In genomic region chr7:95549818-95550529, GRCh38 we compare ENCODE assay signal across 9 cellular contexts. TPM values are rescaled to one million over a fixed set of nuclear protein-coding genes. Genes with fewer than 3 reads are reported as not detected.
DNase-seq lines count a peak whose midpoint lies in the region; ATAC-seq and TF ChIP-seq lines count a peak whose summit lies in the region.
"Had no signal": no experiment of that assay in that cellular context is flagged by ENCODE, and none has a peak within 500 bp of the region (broad histone marks: within the 10 kb centered on the region; RNA-seq: fewer than 3 reads in every experiment).

No MANE protein-coding gene starts in this region.

- H3K27me3 Mint-ChIP-seq in activated T-cell treated with anti-CD3 and anti-CD28 coated beads, Interleukin-2, amount 50 U/mL, for 4 hours (ENCODE audit: low read depth), result no peaks in the 10 kb centered on the region
- H3K27me3 Mint-ChIP-seq in natural killer cell (ENCODE audit: low read depth in 2 of 2), result peaks cover 3 to 10% of the 10 kb centered on the region in 2 donors

- no peaks in the 10 kb centered on the region for H3K9me2 ChIP-seq in Karpas-422 (replicated peaks; ENCODE audit: insufficient read depth, low read length)

- TF ChIP-seq POLR2A in esophagus squamous epithelium (IDR thresholded peaks at IDR 0.05), result peak in 2 of 4 donors; percentile 59 to 73

- no peak overlapping the region for H3K4me2 ChIP-seq in Karpas-422 (ENCODE audit: low read depth, low read length, poor library complexity, severe bottlenecking)

- H3K9me3 ChIP-seq in esophagus squamous epithelium, result no peaks in the 10 kb centered on the region
- H3K9me3 ChIP-seq in muscle layer of duodenum (ENCODE audit: control insufficient read depth in 1 of 2, low read length in 2 of 2), result no peaks in the 10 kb centered on the region
- no peaks in the 10 kb centered on the region for H3K9me3 ChIP-seq in Karpas-422 (ENCODE audit: low read length)

- no peaks in the 10 kb centered on the region for H3K9me3 Mint-ChIP-seq in activated T-cell treated with anti-CD3 and anti-CD28 coated beads, Interleukin-2, amount 50 U/mL, for 4 hours
- no peaks in the 10 kb centered on the region for H3K9me3 Mint-ChIP-seq in natural killer cell

- H3K27ac Mint-ChIP-seq in natural killer cell, result no peak overlapping the region

- WGBS in esophagus squamous epithelium, 2 donors, result 11 to 15% methylated on average over 5 of the region's 6 CpGs

- peak overlapping the region; percentile 83 to 95 (median 91) for H3K27ac ChIP-seq in esophagus squamous epithelium
- peak overlapping the region; percentile 84 for H3K27ac ChIP-seq in muscle layer of duodenum (ENCODE audit: low read length)
- no peak overlapping the region for H3K27ac ChIP-seq in Karpas-422 (ENCODE audit: low read length)

- no peaks in the 10 kb centered on the region for H3K27me3 ChIP-seq in esophagus squamous epithelium
- no peaks in the 10 kb centered on the region for H3K27me3 ChIP-seq in muscle layer of duodenum (ENCODE audit: low read depth, low read length)
- no peaks in the 10 kb centered on the region for H3K27me3 ChIP-seq in Karpas-422 (ENCODE audit: low read length)

- no peaks in the 10 kb centered on the region for H3K79me2 ChIP-seq in Karpas-422 (ENCODE audit: low read length)

- DNase-seq in GM13976 (ENCODE audit: low spot score) (peak; percentile 13), OCI-M1 (lab: John Stamatoyannopoulos, UW) (peak; percentile 77), esophagus squamous epithelium (lab: John Stamatoyannopoulos, UW) (peak; percentile 31), natural killer cell (no peak), Karpas-422 (no peak)
- DNase-seq in activated T-cell treated with anti-CD3 and anti-CD28 coated beads, Interleukin-2, amount 50 U/mL, for 4 hours, result no peak

- H4K20me1 ChIP-seq in Karpas-422 (ENCODE audit: insufficient read depth, low read depth, low read length), result no peaks in the 10 kb centered on the region

- H3K4me3 Mint-ChIP-seq in activated T-cell treated with anti-CD3 and anti-CD28 coated beads, Interleukin-2, amount 50 U/mL, for 4 hours, result no peak overlapping the region
- H3K4me3 Mint-ChIP-seq in natural killer cell, result no peak overlapping the region
- H3K4me3 Mint-ChIP-seq: neural crest cell had no signal

- no peak for ATAC-seq in activated T-cell treated with anti-CD3 and anti-CD28 coated beads, Interleukin-2, amount 50 U/mL, for 4 hours
- ATAC-seq in natural killer cell (no peak), GM18498 (IDR thresholded peaks at IDR 0.05; ENCODE audit: unreplicated experiment) (no peak)

- H3K36me3 ChIP-seq in esophagus squamous epithelium, result no peaks in the 10 kb centered on the region
- no peaks in the 10 kb centered on the region for H3K36me3 ChIP-seq in muscle layer of duodenum (ENCODE audit: control insufficient read depth in 1 of 2, insufficient read depth in 2 of 2, low read length in 2 of 2)
- no peaks in the 10 kb centered on the region for H3K36me3 ChIP-seq in Karpas-422 (ENCODE audit: insufficient read depth, low read length)

- in situ Hi-C loops in GM13976 (cut with MboI; ENCODE audit: low sequenced_read_pairs, unreplicated experiment), result no loop called here

- no peak for TF ChIP-seq CTCF in GM13976 (IDR thresholded peaks at IDR 0.05; ENCODE audit: borderline replicate concordance, control extremely low read depth, extremely low read depth, insufficient read depth, missing control alignments)
- no peak for TF ChIP-seq CTCF in esophagus squamous epithelium (IDR thresholded peaks at IDR 0.05)
- TF ChIP-seq CTCF in natural killer cell (IDR thresholded peaks at IDR 0.05), result no peak

- H3K4me1 ChIP-seq in esophagus squamous epithelium, result peaks cover 21 to 65% (median 59%) of the 10 kb centered on the region in 3 donors
- peaks cover 26 to 43% of the 10 kb centered on the region in 2 donors for H3K4me1 ChIP-seq in muscle layer of duodenum (ENCODE audit: control insufficient read depth in 1 of 2, insufficient read depth in 2 of 2, low read length in 2 of 2)
- no peaks in the 10 kb centered on the region for H3K4me1 ChIP-seq in Karpas-422 (ENCODE audit: low read length)

- H3K9ac ChIP-seq in Karpas-422 (ENCODE audit: low read length), result no peak overlapping the region

- H3K36me3 Mint-ChIP-seq in activated T-cell treated with anti-CD3 and anti-CD28 coated beads, Interleukin-2, amount 50 U/mL, for 4 hours (ENCODE audit: insufficient read depth), result no peaks in the 10 kb centered on the region
- H3K36me3 Mint-ChIP-seq in natural killer cell, result no peaks in the 10 kb centered on the region

- no peak overlapping the region for H2AFZ ChIP-seq in Karpas-422 (ENCODE audit: low read length)

- H3K4me1 Mint-ChIP-seq in activated T-cell treated with anti-CD3 and anti-CD28 coated beads, Interleukin-2, amount 50 U/mL, for 4 hours (ENCODE audit: low read depth), result no peaks in the 10 kb centered on the region
- H3K4me1 Mint-ChIP-seq in natural killer cell, result peaks cover 6% of the 10 kb centered on the region in 2 donors

- H3K4me3 ChIP-seq in esophagus squamous epithelium (peak overlapping the region in 1 of 4 donors; percentile 41), muscle layer of duodenum (ENCODE audit: low read depth in 1 of 2, low read length in 2 of 2) (peak overlapping the region; percentile 18 to 35), Karpas-422 (ENCODE audit: low read length) (no peak overlapping the region)

- intact Hi-C loops in esophagus squamous epithelium (cut with DNase I) (no loop called here), natural killer cell (cut with micrococcal nuclease) (no loop called here)

RNA-seq across cellular contexts. Expression of gene PDK4, which starts 46.3 kb away (rescaled TPM):
- total RNA-seq in esophagus squamous epithelium (100 to 1,000 TPM in 2 of 4 donors, 1 to 10 TPM in 2; 4.1 to 129 (median 64.6) TPM), natural killer cell (1 to 10 TPM in 2 of 3 donors, under 1 TPM in 1; 0.78 to 3.8 (median 2.3) TPM)
- total RNA-seq in activated T-cell treated with anti-CD3 and anti-CD28 coated beads, Interleukin-2, amount 50 U/mL, for 4 hours, result under 1 TPM; 0.18 to 0.40 (median 0.33) TPM
- total RNA-seq in Karpas-422 (2014; rRNA removed; shearing (Covaris generic); ENCODE audit: low replicate concordance), result not detected in 2 replicates

Comparison
In these comparisons a context has a peak if more than half of its experiments do, and no peak if none do; other contexts are left out.
1. DNase-seq: peak in GM13976 (single experiment), OCI-M1 (single experiment) and esophagus squamous epithelium (single experiment); none in activated T-cell treated with anti-CD3 and anti-CD28 coated beads, Interleukin-2, amount 50 U/mL, for 4 hours (single experiment), natural killer cell (single experiment) and Karpas-422 (single experiment).